In the genomic region with DNA sequence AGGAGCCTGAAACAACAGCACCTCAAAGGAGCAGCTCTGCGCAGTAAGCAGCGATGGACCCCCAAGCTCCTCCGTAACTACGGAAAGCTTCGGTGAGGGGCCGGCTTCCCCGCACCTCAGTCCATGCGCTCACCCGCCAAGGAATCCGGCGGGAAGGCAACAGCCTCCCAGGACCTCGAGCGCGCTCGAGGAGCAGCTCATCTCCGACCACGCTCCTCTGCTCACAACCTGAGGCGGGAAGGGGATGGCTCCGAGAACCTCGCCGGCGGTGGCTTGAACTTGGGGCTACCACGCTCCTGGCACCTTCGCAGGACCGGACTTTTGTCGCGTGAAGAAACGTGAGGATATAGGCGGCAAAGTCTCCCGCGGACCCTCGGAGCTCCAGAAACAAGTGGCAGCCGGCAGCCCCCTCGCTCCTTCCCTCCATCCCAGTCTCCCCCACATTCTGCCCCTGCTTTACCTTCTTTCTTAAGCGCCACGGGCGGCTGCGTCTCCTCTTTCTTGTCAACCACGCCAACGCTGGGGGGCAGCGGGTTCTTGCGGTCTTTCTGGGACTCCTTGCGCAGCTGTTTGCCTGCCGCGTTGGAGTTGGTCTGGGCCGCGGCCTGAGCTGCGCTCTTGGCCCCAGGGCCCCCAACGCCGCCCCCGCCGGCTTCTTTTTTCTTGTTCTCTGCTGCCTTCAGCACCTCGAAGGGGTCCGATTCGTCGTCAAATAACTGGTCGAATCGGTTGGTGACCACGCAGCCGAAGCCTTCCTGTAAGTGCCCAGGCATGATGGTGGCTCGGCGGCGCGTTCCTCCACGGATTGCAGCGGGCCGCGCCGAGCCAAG, we compare ENCODE assay signal across 8 cellular contexts. TPM values are rescaled to one million over a fixed set of nuclear protein-coding genes. Genes with fewer than 3 reads are reported as not detected.
A peak's percentile ranks its signal among the peaks of the same experiment; 100 is the strongest.
DNase-seq lines count a peak whose midpoint lies in the region; ATAC-seq and TF ChIP-seq lines count a peak whose summit lies in the region.

No MANE protein-coding gene starts in this region.

- H3K27ac ChIP-seq in HCT116 (ENCODE audit: low read depth, low read length) (peak overlapping the region; percentile 88), heart left ventricle (peak overlapping the region; percentile 66 to 97 (median 92))

- H3K27me3 ChIP-seq in HCT116 (ENCODE audit: insufficient read depth, low read length), result no peaks in the 10 kb centered on the region
- H3K27me3 ChIP-seq in heart left ventricle, result no peaks in the 10 kb centered on the region

- H3K9me3 ChIP-seq in HCT116 (ENCODE audit: control insufficient read depth in 1 of 2, insufficient read depth in 1 of 2, low read depth in 1 of 2, low read length in 2 of 2) (no peaks in the 10 kb centered on the region), heart left ventricle (no peaks in the 10 kb centered on the region)

- H2AFZ ChIP-seq in HCT116 (ENCODE audit: low read depth, low read length, poor library complexity, severe bottlenecking), result no peak overlapping the region

- POLR2A ChIA-PET in HCT116 (lab: Charles Lee), result interaction anchor here (1.0 to 1.8 kb wide), 3 partner anchors 11 to 82 kb away, joined by 3 to 9 read pairs (median 4); no protein-coding TSS in a partner anchor

- CTCF ChIA-PET in HCT116 (lab: Charles Lee), result interaction anchor here (1.2 kb wide), 1 partner anchor 71 kb away, joined by 5 read pairs; no protein-coding TSS in a partner anchor
- CTCF ChIA-PET in activated naive CD4-positive, alpha-beta T cell treated with anti-CD3 and anti-CD28 coated beads for 36 hours (lab: Charles Lee), result interaction anchor here (0.6 to 3.6 kb wide), 4 partner anchors 62 to 217 kb away, joined by 3 to 19 read pairs (median 3); no protein-coding TSS in a partner anchor

- H3K36me3 Mint-ChIP-seq in activated naive CD4-positive, alpha-beta T cell treated with anti-CD3 and anti-CD28 coated beads for 36 hours (ENCODE audit: low read depth), result peaks cover 51% of the 10 kb centered on the region
- peaks cover 18% of the 10 kb centered on the region for H3K36me3 Mint-ChIP-seq in progenitor cell of endocrine pancreas (ENCODE audit: insufficient read depth)

- H3K4me1 ChIP-seq in HCT116 (ENCODE audit: control insufficient read depth in 1 of 2, insufficient read depth in 2 of 2, low read length in 2 of 2), result peaks cover 9 to 35% of the 10 kb centered on the region in 2 experiments; a peak in 3 of 4 replicates
- peaks cover 0 to 65% (median 36%) of the 10 kb centered on the region in 12 donors for H3K4me1 ChIP-seq in heart left ventricle

- no peak for TF ChIP-seq RAD21 in HCT116 (IDR thresholded peaks at IDR 0.05; ENCODE audit: low read depth)

- WGBS in heart left ventricle, 4 donors, result 0% methylated on average over 35 to 69 of the region's 69 CpGs

- peak overlapping the region; percentile 98 for H3K27ac Mint-ChIP-seq in activated naive CD4-positive, alpha-beta T cell treated with anti-CD3 and anti-CD28 coated beads for 36 hours
- peak overlapping the region; percentile 96 for H3K27ac Mint-ChIP-seq in progenitor cell of endocrine pancreas

- ATAC-seq in HCT116 (peak; percentile 7), heart left ventricle (peak; percentile 1 to 39 (median 20))

- intact Hi-C loops in HCT116 (cut with micrococcal nuclease), result no loop called here
- intact Hi-C loops in activated naive CD4-positive, alpha-beta T cell treated with anti-CD3 and anti-CD28 coated beads for 36 hours (cut with micrococcal nuclease), result loop anchor here (1.0 to 10.0 kb wide), 15 partner anchors 49 to 1092 kb away; a partner anchor contains a TSS
- intact Hi-C loops in heart left ventricle (cut with DNase I), result loop anchor here in 5 of 10 donors (5.0 to 10.0 kb wide), 5 partner anchors 33 to 505 kb away; a partner anchor contains a TSS

- H3K9me3 Mint-ChIP-seq in activated naive CD4-positive, alpha-beta T cell treated with anti-CD3 and anti-CD28 coated beads for 36 hours, result no peaks in the 10 kb centered on the region
- H3K9me3 Mint-ChIP-seq in progenitor cell of endocrine pancreas (ENCODE audit: low read depth), result no peaks in the 10 kb centered on the region

- H4K20me1 ChIP-seq in HCT116 (ENCODE audit: insufficient read depth), result peaks cover 40% of the 10 kb centered on the region

- peaks cover 55% of the 10 kb centered on the region for H3K79me2 ChIP-seq in HCT116 (ENCODE audit: insufficient read depth, low read length)

- peak overlapping the region; percentile 97 for H3K9ac ChIP-seq in HCT116 (ENCODE audit: low read length)

- DNase-seq in ELF-1 (ENCODE audit: low read depth, low spot score) (peak; percentile 43), HCT116 (ENCODE audit: low read depth, low spot score) (no peak), NCI-H345 treated with DMSO at 0.1 percent for 48 hours (lab: John Stamatoyannopoulos, UW; ENCODE audit: unreplicated experiment) (peak; percentile 9), heart left ventricle (peak; percentile 12 to 53 (median 27)), progenitor cell of endocrine pancreas (ENCODE audit: low spot score, unreplicated experiment) (peak; percentile 12), SK-N-DZ (ENCODE audit: low spot score) (no peak), 8988T (no peak)
- DNase-seq in activated naive CD4-positive, alpha-beta T cell treated with anti-CD3 and anti-CD28 coated beads for 36 hours, result peak; percentile 41

- TF ChIP-seq CTCF in HCT116 (IDR thresholded peaks at IDR 0.05 in 2 of 3, conservative IDR thresholded peaks at IDR 0.05 in 1 of 3; ENCODE audit: borderline replicate concordance in 1 of 3, insufficient read depth in 1 of 3, low read depth in 2 of 3, low read length in 2 of 3), result no peak
- no peak for TF ChIP-seq CTCF in heart left ventricle (IDR thresholded peaks at IDR 0.05)
- no peak for TF ChIP-seq CTCF in progenitor cell of endocrine pancreas (IDR thresholded peaks at IDR 0.05; ENCODE audit: unreplicated experiment)

- RAD21 ChIA-PET in HCT116 (lab: Charles Lee; ENCODE audit: low non-redundant PET in 1 of 2, low total read pairs in 2 of 2, uncharacterized antibody in 2 of 2, unreplicated experiment in 2 of 2), result interaction anchor here in 1 of 2 experiments (1.0 kb wide), 1 partner anchor 82 kb away, joined by 3 read pairs; no protein-coding TSS in a partner anchor

- H3K36me3 ChIP-seq in HCT116 (ENCODE audit: control insufficient read depth in 1 of 2, insufficient read depth in 2 of 2, low read length in 2 of 2) (peaks cover 27 to 46% of the 10 kb centered on the region in 2 experiments), heart left ventricle (peaks cover 0 to 19% (median 14%) of the 10 kb centered on the region in 9 donors)

- H3K27me3 Mint-ChIP-seq in activated naive CD4-positive, alpha-beta T cell treated with anti-CD3 and anti-CD28 coated beads for 36 hours (ENCODE audit: low read depth), result no peaks in the 10 kb centered on the region
- no peaks in the 10 kb centered on the region for H3K27me3 Mint-ChIP-seq in progenitor cell of endocrine pancreas

- H3K4me1 Mint-ChIP-seq in activated naive CD4-positive, alpha-beta T cell treated with anti-CD3 and anti-CD28 coated beads for 36 hours (ENCODE audit: low read depth), result peaks cover 47% of the 10 kb centered on the region
- H3K4me1 Mint-ChIP-seq in progenitor cell of endocrine pancreas (ENCODE audit: low read depth), result peaks cover 31% of the 10 kb centered on the region

- TF ChIP-seq POLR2A in HCT116 (IDR thresholded peaks at IDR 0.05; ENCODE audit: borderline replicate concordance, extremely low read depth, insufficient read depth, insufficient read length) (no peak), heart left ventricle (IDR thresholded peaks at IDR 0.05) (no peak)

- no TSS peak for BruUV-seq in HCT116 (replicated peaks; lab: Mats Ljungman, UMichigan)

- H3K4me3 ChIP-seq in HCT116 (replicated peaks in 1 of 2; ENCODE audit: low read depth in 1 of 2, low read length in 2 of 2) (peak overlapping the region; percentile 92 to 97), heart left ventricle (peak overlapping the region; percentile 59 to 95 (median 84))

- H3K9me2 ChIP-seq in HCT116 (ENCODE audit: insufficient read depth), result no peaks in the 10 kb centered on the region

- H3K4me3 Mint-ChIP-seq in activated naive CD4-positive, alpha-beta T cell treated with anti-CD3 and anti-CD28 coated beads for 36 hours, result peak overlapping the region; percentile 97
- peak overlapping the region; percentile 86 for H3K4me3 Mint-ChIP-seq in progenitor cell of endocrine pancreas (ENCODE audit: low read depth)

- H3K4me2 ChIP-seq in HCT116 (ENCODE audit: low read length), result peak overlapping the region; percentile 92

TF ChIP-seq in HCT116, 20 proteins besides CTCF, POLR2A, EP300 and RAD21 (continues in another document):
- TF ChIP-seq, protein P1, sequence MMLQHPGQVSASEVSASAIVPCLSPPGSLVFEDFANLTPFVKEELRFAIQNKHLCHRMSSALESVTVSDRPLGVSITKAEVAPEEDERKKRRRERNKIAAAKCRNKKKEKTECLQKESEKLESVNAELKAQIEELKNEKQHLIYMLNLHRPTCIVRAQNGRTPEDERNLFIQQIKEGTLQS (IDR thresholded peaks at IDR 0.05), result no peak
- no peak for TF ChIP-seq EZH2 (IDR thresholded peaks at IDR 0.05)
- TF ChIP-seq, protein P2, sequence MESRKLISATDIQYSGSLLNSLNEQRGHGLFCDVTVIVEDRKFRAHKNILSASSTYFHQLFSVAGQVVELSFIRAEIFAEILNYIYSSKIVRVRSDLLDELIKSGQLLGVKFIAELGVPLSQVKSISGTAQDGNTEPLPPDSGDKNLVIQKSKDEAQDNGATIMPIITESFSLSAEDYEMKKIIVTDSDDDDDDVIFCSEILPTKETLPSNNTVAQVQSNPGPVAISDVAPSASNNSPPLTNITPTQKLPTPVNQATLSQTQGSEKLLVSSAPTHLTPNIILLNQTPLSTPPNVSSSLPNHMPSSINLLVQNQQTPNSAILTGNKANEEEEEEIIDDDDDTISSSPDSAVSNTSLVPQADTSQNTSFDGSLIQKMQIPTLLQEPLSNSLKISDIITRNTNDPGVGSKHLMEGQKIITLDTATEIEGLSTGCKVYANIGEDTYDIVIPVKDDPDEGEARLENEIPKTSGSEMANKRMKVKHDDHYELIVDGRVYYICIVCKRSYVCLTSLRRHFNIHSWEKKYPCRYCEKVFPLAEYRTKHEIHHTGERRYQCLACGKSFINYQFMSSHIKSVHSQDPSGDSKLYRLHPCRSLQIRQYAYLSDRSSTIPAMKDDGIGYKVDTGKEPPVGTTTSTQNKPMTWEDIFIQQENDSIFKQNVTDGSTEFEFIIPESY (IDR thresholded peaks at IDR 0.05; ENCODE audit: extremely low read depth, insufficient replicate concordance, low read length), result no peak
- no peak for TF ChIP-seq CEBPB (IDR thresholded peaks at IDR 0.05; ENCODE audit: low read depth)
- TF ChIP-seq JUND (IDR thresholded peaks at IDR 0.05), result no peak
- TF ChIP-seq ELF1 (IDR thresholded peaks at IDR 0.05; ENCODE audit: borderline replicate concordance, low read depth), result no peak
- TF ChIP-seq SP1 (IDR thresholded peaks at IDR 0.05; ENCODE audit: low read depth), result no peak

RNA-seq across cellular contexts. Expression of a gene that starts 0.5 kb away (rescaled TPM):
- total RNA-seq in HCT116 (2021; ENCODE audit: unreplicated experiment) (325 TPM), heart left ventricle (100 to 1,000 TPM; 125 to 163 (median 148) TPM), progenitor cell of endocrine pancreas (265 and 268 TPM in 2 replicates)
- polyA plus RNA-seq in HCT116 (2012), result 177 and 209 TPM in 2 replicates
- 100 to 1,000 TPM; 527 to 537 TPM for total RNA-seq in activated naive CD4-positive, alpha-beta T cell treated with anti-CD3 and anti-CD28 coated beads for 36 hours
- polyA plus RNA-seq in heart left ventricle, result 100 to 1,000 TPM in 1 of 2 donors, 10 to 100 TPM in 1; 68.8 to 197 TPM
- polyA plus RNA-seq in SK-N-DZ (2014; cell fraction: cytosol; rRNA removed), result 152 and 167 TPM in 2 replicates
- 82.0 and 88.0 TPM in 2 replicates for polyA plus RNA-seq in SK-N-DZ (2014; cell fraction: nucleus; rRNA removed)

Comparison
In these comparisons a context has a peak if more than half of its experiments do, and no peak if none do; other contexts are left out.
1. DNase-seq: peak in ELF-1 (single experiment), NCI-H345 treated with DMSO at 0.1 percent for 48 hours (single experiment), activated naive CD4-positive, alpha-beta T cell treated with anti-CD3 and anti-CD28 coated beads for 36 hours (single experiment), heart left ventricle (5 of 5) and progenitor cell of endocrine pancreas (single experiment); none in HCT116 (single experiment), SK-N-DZ (single experiment) and 8988T (single experiment).